In genomic region chr16:84378567-84378966, GRCh38 we compare ENCODE assay signal across 31 cellular contexts. TPM values are rescaled to one million over a fixed set of nuclear protein-coding genes. Genes with fewer than 3 reads are reported as not detected.
"Had no signal": no experiment of that assay in that cellular context is flagged by ENCODE, and none has a peak within 500 bp of the region (broad histone marks: within the 10 kb centered on the region; RNA-seq: fewer than 3 reads in every experiment).

No MANE protein-coding gene starts in this region.

- H3K4me3 ChIP-seq: coronary artery, dorsolateral prefrontal cortex, esophagus muscularis mucosa, heart right ventricle, tibial nerve had no signal

- H3K9me3 ChIP-seq: esophagus muscularis mucosa, SK-N-SH, tibial nerve had no signal

- FAIRE-seq: endothelial cell of umbilical vein, islet of Langerhans, TTC549, urothelium cell line had no signal

- H3K9me3 Mint-ChIP-seq: activated CD4-positive, alpha-beta memory T cell treated with anti-CD3 and anti-CD28 coated beads for 36 hours; activated CD4-positive, alpha-beta T cell treated with anti-CD3 and anti-CD28 coated beads, Interleukin-2, amount 10 ng/mL, durations not matched to agents 24 days and 14 days; activated naive CD4-positive, alpha-beta T cell treated with anti-CD3 and anti-CD28 coated beads, Interleukin-2, amount 50 U/mL, for 24 hours; memory B cell; naive thymus-derived CD8-positive, alpha-beta T cell; T-helper 1 cell treated with Interleukin-12 subunit alpha and Interleukin-12 subunit beta and Interleukin-4 antibody, amounts not matched to agents 30 μg/mL and 1 μg/mL, for 36 hours had no signal

- H3K9ac ChIP-seq: SK-N-SH had no signal

- DNase-seq: activated CD4-positive, alpha-beta memory T cell treated with anti-CD3 and anti-CD28 coated beads for 36 hours; activated CD4-positive, alpha-beta T cell treated with anti-CD3 and anti-CD28 coated beads, Interleukin-2, amount 10 ng/mL, durations not matched to agents 24 days and 14 days; activated CD8-positive, alpha-beta memory T cell treated with anti-CD3 and anti-CD28 coated beads, Interleukin-2, amount 50 U/mL, for 4 hours; activated gamma-delta T cell; activated naive CD8-positive, alpha-beta T cell treated with anti-CD3 and anti-CD28 coated beads, Interleukin-2, amount 50 U/mL, for 24 hours; activated T-cell treated with anti-CD3 and anti-CD28 coated beads, Interleukin-2, amount 50 U/mL, for 1 hour; effector memory CD4-positive, alpha-beta T cell; foreskin keratinocyte; heart right ventricle; midbrain; naive thymus-derived CD8-positive, alpha-beta T cell; occipital lobe; right cardiac atrium; SK-N-SH; stimulated activated CD4-positive, alpha-beta T cell treated with anti-CD3 and anti-CD28 coated beads, Interleukin-2, amount 100 ng/mL, for 48 hours; stimulated activated naive CD4-positive, alpha-beta T cell treated with Interleukin-2 at 50 U/mL for 16 hours; SW 1271; T-helper 9 cell had no signal

- H3K36me3 ChIP-seq: esophagus muscularis mucosa, heart right ventricle, tibial nerve had no signal

- H3K27ac Mint-ChIP-seq: activated CD4-positive, alpha-beta memory T cell treated with anti-CD3 and anti-CD28 coated beads for 36 hours; activated CD4-positive, alpha-beta T cell treated with anti-CD3 and anti-CD28 coated beads, Interleukin-2, amount 10 ng/mL, durations not matched to agents 24 days and 14 days; activated naive CD4-positive, alpha-beta T cell treated with anti-CD3 and anti-CD28 coated beads, Interleukin-2, amount 50 U/mL, for 24 hours; activated naive CD8-positive, alpha-beta T cell treated with anti-CD3 and anti-CD28 coated beads, Interleukin-2, amount 50 U/mL, for 24 hours; memory B cell; T-helper 1 cell treated with Interleukin-12 subunit alpha and Interleukin-12 subunit beta and Interleukin-4 antibody, amounts not matched to agents 30 μg/mL and 1 μg/mL, for 36 hours had no signal

- H3K4me1 ChIP-seq: esophagus muscularis mucosa, foreskin keratinocyte, heart right ventricle had no signal

- ATAC-seq: activated naive CD8-positive, alpha-beta T cell treated with anti-CD3 and anti-CD28 coated beads, Interleukin-2, amount 50 U/mL, for 24 hours; foreskin keratinocyte; heart right ventricle; naive thymus-derived CD8-positive, alpha-beta T cell; right cardiac atrium had no signal

- H3K36me3 Mint-ChIP-seq: activated CD4-positive, alpha-beta memory T cell treated with anti-CD3 and anti-CD28 coated beads for 36 hours; activated naive CD4-positive, alpha-beta T cell treated with anti-CD3 and anti-CD28 coated beads, Interleukin-2, amount 50 U/mL, for 24 hours; memory B cell; naive thymus-derived CD8-positive, alpha-beta T cell had no signal

- H3K4me3 Mint-ChIP-seq: activated CD4-positive, alpha-beta memory T cell treated with anti-CD3 and anti-CD28 coated beads for 36 hours; activated CD4-positive, alpha-beta T cell treated with anti-CD3 and anti-CD28 coated beads, Interleukin-2, amount 10 ng/mL, durations not matched to agents 24 days and 14 days; activated naive CD4-positive, alpha-beta T cell treated with anti-CD3 and anti-CD28 coated beads, Interleukin-2, amount 50 U/mL, for 24 hours; activated naive CD8-positive, alpha-beta T cell treated with anti-CD3 and anti-CD28 coated beads, Interleukin-2, amount 50 U/mL, for 24 hours; memory B cell; naive thymus-derived CD8-positive, alpha-beta T cell; neural crest cell; T-helper 1 cell treated with Interleukin-12 subunit alpha and Interleukin-12 subunit beta and Interleukin-4 antibody, amounts not matched to agents 30 μg/mL and 1 μg/mL, for 36 hours had no signal

- H3K27ac ChIP-seq: coronary artery, dorsolateral prefrontal cortex, esophagus muscularis mucosa, foreskin keratinocyte, heart right ventricle had no signal

RNA-seq across cellular contexts. Expression of gene ATP2C2, which starts 10.2 kb away (rescaled TPM):
- total RNA-seq: activated CD4-positive, alpha-beta memory T cell treated with anti-CD3 and anti-CD28 coated beads for 36 hours; activated CD4-positive, alpha-beta T cell treated with anti-CD3 and anti-CD28 coated beads, Interleukin-2, amount 10 ng/mL, durations not matched to agents 24 days and 14 days; activated CD8-positive, alpha-beta memory T cell treated with anti-CD3 and anti-CD28 coated beads for 36 hours; endothelial cell of umbilical vein; heart right ventricle; naive thymus-derived CD8-positive, alpha-beta T cell; right cardiac atrium; tibial nerve had no signal
- polyA plus RNA-seq: endothelial cell of umbilical vein; naive thymus-derived CD8-positive, alpha-beta T cell; right cardiac atrium had no signal
